Comparison of ENCODE assay signal across 8 cellular contexts in the genomic region with DNA sequence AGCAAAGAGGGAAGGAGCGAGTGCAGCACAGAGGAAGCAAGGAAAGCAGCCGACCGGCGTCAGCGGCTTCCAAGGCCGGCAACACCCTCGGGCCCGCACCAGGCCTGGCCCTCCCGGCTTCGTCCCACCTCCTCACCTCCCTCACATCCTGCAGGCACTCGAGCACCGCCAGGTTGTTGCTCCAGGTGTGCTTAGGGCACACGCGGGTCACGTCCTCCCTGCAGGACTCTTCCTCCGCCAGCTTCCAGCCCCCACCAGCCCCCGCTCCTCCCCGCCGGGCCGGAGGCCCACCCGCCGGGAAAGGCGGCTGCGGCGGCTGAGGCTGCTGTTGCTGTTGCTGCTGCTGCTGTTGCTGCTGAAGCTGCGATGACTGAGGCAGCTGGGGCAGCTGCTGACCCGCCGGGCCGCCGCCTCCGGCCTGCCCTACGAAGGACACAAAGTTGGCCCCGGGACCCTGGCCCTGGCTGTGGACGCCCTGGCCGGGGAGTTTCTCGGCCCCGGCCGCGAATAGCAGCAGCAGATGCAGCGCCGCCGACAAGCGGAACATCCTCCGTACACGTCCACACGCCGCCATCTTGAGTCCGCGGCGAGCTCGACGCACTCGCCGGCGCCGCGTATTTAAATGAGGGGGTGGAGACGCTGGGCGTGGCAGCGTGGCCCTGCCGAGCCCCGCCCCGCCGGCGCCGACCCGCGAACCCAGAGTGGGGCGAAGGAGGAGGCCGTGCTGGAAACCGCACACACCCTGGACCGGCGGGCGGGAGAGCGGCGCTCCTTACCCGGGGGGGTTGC. TPM values are rescaled to one million over a fixed set of nuclear protein-coding genes. Genes with fewer than 3 reads are reported as not detected.
DNase-seq lines count a peak whose midpoint lies in the region; ATAC-seq, FAIRE-seq and TF ChIP-seq lines count a peak whose summit lies in the region.

A gene (minus strand): TSS at position 594 of the 789 bp plus-strand sequence. CDS start 20 bp downstream, at position 574.

- peak within 1 kb of the TSS; percentile 86 for H3K27ac ChIP-seq in angular gyrus (ENCODE audit: low read depth, low read length)

- ATAC-seq in HG02763 (IDR thresholded peaks at IDR 0.05; ENCODE audit: unreplicated experiment) (peak; percentile 89), left ventricle myocardium superior (peak; percentile 99)

- intact Hi-C loops in left ventricle myocardium superior (cut with micrococcal nuclease), result no loop called here

- DNase-seq in GM13977 (ENCODE audit: low spot score) (peak; percentile 91), NCI-H1417 (lab: John Stamatoyannopoulos, UW) (peak; percentile 86 to 94 (median 94)), T-helper 2 cell (peak; percentile 84 to 94 (median 87)), left ventricle myocardium superior (peak; percentile 96), pulmonary artery endothelial cell (ENCODE audit: low read depth, low spot score) (peak; percentile 73), urothelium cell line (ENCODE audit: low spot score) (peak; percentile 95)

- peak; percentile 5 for FAIRE-seq in urothelium cell line (lab: Jason Lieb, UNC)

- TF ChIP-seq CTCF in GM13977 (IDR thresholded peaks at IDR 0.05; ENCODE audit: extremely low read depth, insufficient read depth, missing control alignments), result peak; percentile 21

- in situ Hi-C loops in GM13977 (cut with MboI; ENCODE audit: low pct_unique_long_range_greater_than_20kb, low sequenced_read_pairs, unreplicated experiment), result loop anchor here (25.0 kb wide), 1 partner anchor 119 kb away; no protein-coding TSS in a partner anchor

RNA-seq across cellular contexts. Expression of the gene that starts here (rescaled TPM):
- total RNA-seq in left ventricle myocardium superior, result 80.0 TPM
- 112 and 156 TPM in 2 replicates for total RNA-seq in pulmonary artery endothelial cell

Comparison
In these comparisons a context has a peak if more than half of its experiments do, and no peak if none do; other contexts are left out.
1. Peak in every context shown above with its lines: DNase-seq, ATAC-seq and H3K27ac ChIP-seq.